In the genomic region with DNA sequence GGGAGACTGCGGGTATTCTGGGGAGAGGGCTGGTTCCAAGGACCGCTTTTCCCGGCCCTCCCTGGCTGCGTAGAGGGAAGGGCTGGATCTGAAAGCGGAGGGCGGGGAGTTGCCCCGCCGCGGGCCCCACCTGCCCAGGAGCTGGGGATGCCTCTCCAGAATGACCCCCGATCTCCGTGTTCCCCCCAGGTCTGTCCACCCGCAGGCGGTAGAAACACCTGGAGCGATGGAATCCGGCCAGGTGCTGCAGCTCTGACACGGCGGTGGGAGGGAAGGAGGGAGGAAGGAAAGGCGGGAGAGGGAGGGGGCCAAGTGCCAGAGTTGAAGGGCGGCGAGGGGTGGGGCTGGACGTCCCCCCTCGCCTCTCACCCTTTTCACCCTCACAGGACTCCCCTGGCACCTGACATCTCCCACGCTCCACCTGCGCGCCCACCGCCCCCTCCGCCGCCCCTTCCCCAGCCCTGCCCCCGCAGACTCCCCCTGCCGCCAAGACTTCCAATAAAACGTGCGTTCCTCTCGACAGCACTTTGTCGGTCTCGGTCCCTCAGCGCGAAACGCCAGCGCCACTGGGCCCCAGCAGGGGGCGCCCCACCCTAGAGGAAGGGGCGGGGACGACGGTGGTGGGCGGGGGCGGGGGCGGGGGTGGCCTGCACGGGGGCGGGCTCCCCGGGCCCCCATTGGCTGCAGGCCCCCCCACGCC, we compare ENCODE assay signal across 8 cellular contexts. TPM values are rescaled to one million over a fixed set of nuclear protein-coding genes. Genes with fewer than 3 reads are reported as not detected.
DNase-seq lines count a peak whose midpoint lies in the region; ATAC-seq and TF ChIP-seq lines count a peak whose summit lies in the region.

No MANE protein-coding gene starts in this region.

- no peaks in the 10 kb centered on the region for H3K9me2 ChIP-seq in PC-9 (ENCODE audit: insufficient read depth)

- no peaks in the 10 kb centered on the region for H3K27me3 ChIP-seq in PC-9 (ENCODE audit: insufficient read depth, low read depth)

- H3K4me1 ChIP-seq in PC-9 (replicated peaks; ENCODE audit: insufficient read depth), result peaks cover 20% of the 10 kb centered on the region

- intact Hi-C loops in PC-9 (cut with micrococcal nuclease; ENCODE audit: unreplicated experiment), result loop anchor here (2.0 to 10.0 kb wide), 4 partner anchors 74 to 212 kb away; partner anchors contain the start of genes FFAR3 and USF2
- intact Hi-C loops in left ventricle myocardium superior (cut with micrococcal nuclease), result no loop called here

- peaks cover 26% of the 10 kb centered on the region; the same call in 1 of the 2 replicates for H3F3A ChIP-seq in PC-9 (ENCODE audit: insufficient read depth, low read depth)

- no TSS peak for BruUV-seq in PC-9 (replicated peaks; lab: Mats Ljungman, UMichigan)

- CTCF ChIA-PET in PC-9 (lab: Charles Lee), result interaction anchor here (0.6 to 2.2 kb wide), 12 partner anchors 11 to 421 kb away, joined by 3 to 23 read pairs (median 9); partner anchors contain the start of gene ATP4A

- DNase-seq in NCI-H1417 (lab: John Stamatoyannopoulos, UW), result peak in 2 of 3 experiments; percentile 43 to 50
- no peak for DNase-seq in NCI-H1417 treated with DMSO at 0.1 percent for 48 hours (lab: John Stamatoyannopoulos, UW)
- peak in 1 of 2 experiments; percentile 69 for DNase-seq in PC-9
- DNase-seq in activated gamma-delta T cell treated with Interleukin-2 at 50 U/mL for 16 hours, result peak; percentile 79
- DNase-seq in left ventricle myocardium superior, result peak; percentile 71
- peak; percentile 66 for DNase-seq in stimulated activated CD4-positive, alpha-beta T cell treated with anti-CD3 and anti-CD28 coated beads, Interleukin-12 subunit alpha, Interleukin-12 subunit beta, amount 100 ng/mL, for 4 hours
- DNase-seq in GM19240 (ENCODE audit: insufficient read length, low spot score), result no peak

- TF ChIP-seq CTCF in PC-9 (conservative IDR thresholded peaks at IDR 0.05), result peak; percentile 55

- no peaks in the 10 kb centered on the region for H4K20me1 ChIP-seq in PC-9 (ENCODE audit: insufficient read depth)

- ATAC-seq in left ventricle myocardium superior (no peak), HG03039 (IDR thresholded peaks at IDR 0.05; ENCODE audit: unreplicated experiment) (no peak)

- H3K27ac ChIP-seq in PC-9, result no peak overlapping the region

- peak overlapping the region; percentile 74 for H3K4me2 ChIP-seq in PC-9

- no peaks in the 10 kb centered on the region for H3K9me3 ChIP-seq in PC-9 (ENCODE audit: insufficient read depth, low read depth)

- no peak overlapping the region for H2AFZ ChIP-seq in PC-9

- no peaks in the 10 kb centered on the region for H3K36me3 ChIP-seq in PC-9 (ENCODE audit: low read depth)

- POLR2A ChIA-PET in PC-9 (lab: Charles Lee; ENCODE audit: unreplicated experiment), result interaction anchor here (0.7 kb wide), 2 partner anchors 76 to 176 kb away, joined by 5 to 7 read pairs; no protein-coding TSS in a partner anchor

- H3K4me3 ChIP-seq in PC-9, result peak overlapping the region; percentile 38; the same call in 1 of the 2 replicates

- H3K79me2 ChIP-seq in PC-9 (ENCODE audit: low read depth), result no peaks in the 10 kb centered on the region

RNA-seq across cellular contexts. Expression of gene FXYD7, which starts 0.4 kb away (rescaled TPM):
- total RNA-seq in PC-9 (2021), result not detected in 2 replicates
- total RNA-seq in left ventricle myocardium superior, result not detected

RNA-seq across cellular contexts. Expression of gene FXYD1, which starts 4.1 kb away (rescaled TPM):
- not detected in 2 replicates for total RNA-seq in PC-9 (2021)
- 489 TPM for total RNA-seq in left ventricle myocardium superior

RNA-seq across cellular contexts. Expression of gene LGI4, which starts 7.8 kb away (rescaled TPM):
- total RNA-seq in PC-9 (2021) (1.2 and 1.3 TPM in 2 replicates), left ventricle myocardium superior (9.0 TPM)

RNA-seq across cellular contexts. Expression of gene FXYD5, which starts 11.9 kb away (rescaled TPM):
- total RNA-seq in PC-9 (2021) (137 and 181 TPM in 2 replicates), left ventricle myocardium superior (21.2 TPM)

RNA-seq across cellular contexts. Expression of gene FXYD3, which starts 27.1 kb away (rescaled TPM):
- total RNA-seq in PC-9 (2021) (240 and 287 TPM in 2 replicates), left ventricle myocardium superior (3.1 TPM)

Comparison
In these comparisons a context has a peak if more than half of its experiments do, and no peak if none do; other contexts are left out.
1. DNase-seq: peak in NCI-H1417 (2 of 3), activated gamma-delta T cell treated with Interleukin-2 at 50 U/mL for 16 hours (single experiment), left ventricle myocardium superior (single experiment) and stimulated activated CD4-positive, alpha-beta T cell treated with anti-CD3 and anti-CD28 coated beads, Interleukin-12 subunit alpha, Interleukin-12 subunit beta, amount 100 ng/mL, for 4 hours (single experiment); none in NCI-H1417 treated with DMSO at 0.1 percent for 48 hours (single experiment) and GM19240 (single experiment).
2. RNA of gene FXYD1, which starts 4.1 kb away (total RNA-seq): 489 TPM in left ventricle myocardium superior (single experiment); not detected in PC-9; every median in the first group is over 100 times any median in the second.